Comparison of ENCODE assay signal across 8 cellular contexts in genomic region chr19:13154911-13155471, GRCh38. TPM values are rescaled to one million over a fixed set of nuclear protein-coding genes. Genes with fewer than 3 reads are reported as not detected.
DNase-seq lines count a peak whose midpoint lies in the region; ATAC-seq, FAIRE-seq and TF ChIP-seq lines count a peak whose summit lies in the region.

No MANE protein-coding gene starts in this region.

- WGBS in pancreas, 2 donors: 2 to 3% methylated on average over 24 of the region's 24 CpGs

- H4K20me1 ChIP-seq in BLaER1 (peaks cover 26% of the 10 kb centered on the region), HCT116 (ENCODE audit: insufficient read depth) (peaks cover 12% of the 10 kb centered on the region; the same call in 1 of the 2 replicates)

- ATAC-seq in HCT116: peak; percentile 9
- peak; percentile 25 to 43 (median 31) for ATAC-seq in pancreas
- ATAC-seq in GM21423 (IDR thresholded peaks at IDR 0.05; ENCODE audit: unreplicated experiment): no peak

- BruUV-seq in HCT116 (replicated peaks; lab: Mats Ljungman, UMichigan): no TSS peak

- peak; percentile 91 for TF ChIP-seq POLR2A in HCT116 (IDR thresholded peaks at IDR 0.05; ENCODE audit: borderline replicate concordance, extremely low read depth, insufficient read depth, insufficient read length)
- no peak for TF ChIP-seq POLR2A in uterus (IDR thresholded peaks at IDR 0.05)

- TF ChIP-seq CTCF in HCT116 (IDR thresholded peaks at IDR 0.05 in 2 of 3, conservative IDR thresholded peaks at IDR 0.05 in 1 of 3; ENCODE audit: borderline replicate concordance in 1 of 3, insufficient read depth in 1 of 3, low read depth in 2 of 3, low read length in 2 of 3) (peak in 2 of 3 experiments; percentile 26 to 36; a peak in 4 of 6 replicates), pancreas (IDR thresholded peaks at IDR 0.05) (no peak), uterus (IDR thresholded peaks at IDR 0.05) (no peak)

- POLR2A ChIA-PET in HCT116 (lab: Charles Lee): interaction anchor here (0.8 to 4.6 kb wide), 14 partner anchors 9 to 190 kb away, joined by 3 to 63 read pairs (median 4); partner anchors contain the start of gene NACC1

- H2AFZ ChIP-seq in HCT116 (ENCODE audit: low read depth, low read length, poor library complexity, severe bottlenecking): no peak overlapping the region

- peak overlapping the region; percentile 97 for H3K4me2 ChIP-seq in BLaER1
- peak overlapping the region; percentile 100 for H3K4me2 ChIP-seq in HCT116 (ENCODE audit: low read length)

- H3K9ac ChIP-seq in BLaER1 (peak overlapping the region; percentile 95), HCT116 (ENCODE audit: low read length) (peak overlapping the region; percentile 96)

- H3K9me3 ChIP-seq in BLaER1 (no peaks in the 10 kb centered on the region), HCT116 (ENCODE audit: control insufficient read depth in 1 of 2, insufficient read depth in 1 of 2, low read depth in 1 of 2, low read length in 2 of 2) (no peaks in the 10 kb centered on the region), pancreas (no peaks in the 10 kb centered on the region), uterus (no peaks in the 10 kb centered on the region)

- TF ChIP-seq RAD21 in HCT116 (IDR thresholded peaks at IDR 0.05; ENCODE audit: low read depth): no peak

- H3K36me3 ChIP-seq in BLaER1 (peaks cover 10% of the 10 kb centered on the region; the same call in 1 of the 2 replicates), HCT116 (ENCODE audit: control insufficient read depth in 1 of 2, insufficient read depth in 2 of 2, low read length in 2 of 2) (peaks cover 0 to 12% of the 10 kb centered on the region in 2 experiments; a peak in 2 of 4 replicates), pancreas (no peaks in the 10 kb centered on the region), uterus (no peaks in the 10 kb centered on the region)

- RAD21 ChIA-PET in HCT116 (lab: Charles Lee; ENCODE audit: low non-redundant PET in 1 of 2, low total read pairs in 2 of 2, uncharacterized antibody in 2 of 2, unreplicated experiment in 2 of 2): interaction anchor here in 1 of 2 experiments (1.1 kb wide), 1 partner anchor 107 kb away, joined by 3 read pairs; no protein-coding TSS in a partner anchor

- H3K4me1 ChIP-seq in BLaER1 (peaks cover 47% of the 10 kb centered on the region), HCT116 (ENCODE audit: control insufficient read depth in 1 of 2, insufficient read depth in 2 of 2, low read length in 2 of 2) (peaks cover 26 to 60% of the 10 kb centered on the region in 2 experiments), pancreas (peaks cover 4 to 21% (median 10%) of the 10 kb centered on the region in 3 donors), uterus (peaks cover 0 to 7% of the 10 kb centered on the region in 2 donors)

- H3K27ac ChIP-seq in BLaER1 (peak overlapping the region; percentile 98), HCT116 (ENCODE audit: low read depth, low read length) (peak overlapping the region; percentile 99), pancreas (peak overlapping the region; percentile 92 to 100 (median 99)), uterus (peak overlapping the region; percentile 94 to 98)

- intact Hi-C loops in HCT116 (cut with micrococcal nuclease) (loop anchor here (1.0 to 5.0 kb wide), 4 partner anchors 36 to 692 kb away; no protein-coding TSS in a partner anchor), pancreas (cut with DNase I) (no loop called here), uterus (cut with DNase I; ENCODE audit: low total_unique reads) (no loop called here)

- H3K4me3 ChIP-seq in BLaER1 (peak overlapping the region; percentile 100), HCT116 (replicated peaks in 1 of 2; ENCODE audit: low read depth in 1 of 2, low read length in 2 of 2) (peak overlapping the region; percentile 81 to 94), pancreas (peak overlapping the region; percentile 20 to 100 (median 96)), uterus (peak overlapping the region; percentile 79 to 81)

- H3K9me2 ChIP-seq in HCT116 (ENCODE audit: insufficient read depth): no peaks in the 10 kb centered on the region

- H3K79me2 ChIP-seq in HCT116 (ENCODE audit: insufficient read depth, low read length): peaks cover 35% of the 10 kb centered on the region

- DNase-seq in HCT116 (ENCODE audit: low read depth, low spot score) (peak; percentile 91), RPMI7951 (ENCODE audit: low read depth) (peak; percentile 60), activated gamma-delta T cell treated with Interleukin-2 at 50 U/mL for 16 hours (peak; percentile 78), foreskin melanocyte (peak; percentile 38), pancreas (peak; percentile 94 to 97 (median 96)), uterus (peak; percentile 70 to 74)

- H3K27me3 ChIP-seq in BLaER1 (no peaks in the 10 kb centered on the region), HCT116 (ENCODE audit: insufficient read depth, low read length) (no peaks in the 10 kb centered on the region), pancreas (no peaks in the 10 kb centered on the region), uterus (no peaks in the 10 kb centered on the region)

- no peak for FAIRE-seq in pancreas (lab: Jason Lieb, UNC)

- CTCF ChIA-PET in HCT116 (lab: Charles Lee): interaction anchor here (1.0 to 1.7 kb wide), 6 partner anchors 15 to 108 kb away, joined by 3 to 5 read pairs (median 4); no protein-coding TSS in a partner anchor

TF ChIP-seq in HCT116, 20 proteins besides CTCF, POLR2A, EP300 and RAD21 (continues in another document):
- TF ChIP-seq EGR1 (IDR thresholded peaks at IDR 0.05; ENCODE audit: low read depth) (no peak), SP1 (IDR thresholded peaks at IDR 0.05; ENCODE audit: low read depth) (no peak), EZH2 (IDR thresholded peaks at IDR 0.05) (no peak), ZNF274 (IDR thresholded peaks at IDR 0.05; ENCODE audit: low read depth, low read length) (no peak), JUND (IDR thresholded peaks at IDR 0.05) (no peak), YY1 (IDR thresholded peaks at IDR 0.05; ENCODE audit: extremely low read depth, insufficient replicate concordance, low read depth, low read length) (peak; percentile 18), ZBTB33 (IDR thresholded peaks at IDR 0.05; ENCODE audit: extremely low read depth, insufficient replicate concordance, low read length) (no peak), POLR2AphosphoS5 (IDR thresholded peaks at IDR 0.05; ENCODE audit: low read depth, low read length) (peak; percentile 80)

RNA-seq across cellular contexts. Expression of gene IER2, which starts 4.8 kb away (rescaled TPM):
- total RNA-seq in HCT116 (2021; ENCODE audit: unreplicated experiment) (247 TPM), pancreas (10 to 100 TPM; 32.4 to 59.2 (median 37.7) TPM), uterus (100 to 1,000 TPM in 1 of 4 donors, 10 to 100 TPM in 3; 15.1 to 108 (median 66.7) TPM)
- 284 and 315 TPM in 2 replicates for polyA plus RNA-seq in HCT116 (2012)
- 15.3 and 18.5 TPM in 2 replicates for total RNA-seq in RPMI7951 (2014; rRNA removed; shearing (Covaris generic))
- polyA plus RNA-seq in pancreas: 100 to 1,000 TPM in 1 of 2 donors, 10 to 100 TPM in 1; 80.7 to 179 TPM

RNA-seq across cellular contexts. Expression of gene STX10, which starts 4.8 kb away (rescaled TPM):
- 149 TPM for total RNA-seq in HCT116 (2021; ENCODE audit: unreplicated experiment)
- 202 and 225 TPM in 2 replicates for polyA plus RNA-seq in HCT116 (2012)
- total RNA-seq in RPMI7951 (2014; rRNA removed; shearing (Covaris generic)): 136 and 162 TPM in 2 replicates
- 10 to 100 TPM; 14.0 to 24.6 (median 17.0) TPM for total RNA-seq in pancreas
- polyA plus RNA-seq in pancreas: 10 to 100 TPM; 61.4 to 73.5 TPM
- 10 to 100 TPM; 42.2 to 72.1 (median 44.8) TPM for total RNA-seq in uterus

RNA-seq across cellular contexts. Expression of gene NACC1, which starts 36.9 kb away (rescaled TPM):
- total RNA-seq in HCT116 (2021; ENCODE audit: unreplicated experiment) (181 TPM), pancreas (10 to 100 TPM in 5 of 6 donors, 1 to 10 TPM in 1; 9.8 to 25.3 (median 14.1) TPM), uterus (10 to 100 TPM; 13.4 to 28.1 (median 15.8) TPM)
- 101 and 119 TPM in 2 replicates for polyA plus RNA-seq in HCT116 (2012)
- 27.9 and 28.0 TPM in 2 replicates for total RNA-seq in RPMI7951 (2014; rRNA removed; shearing (Covaris generic))
- 10 to 100 TPM in 1 of 2 donors, 1 to 10 TPM in 1; 7.0 to 19.8 TPM for polyA plus RNA-seq in pancreas

RNA-seq across cellular contexts. Expression of gene TRMT1, which starts 38.5 kb away (rescaled TPM):
- total RNA-seq in HCT116 (2021; ENCODE audit: unreplicated experiment) (84.4 TPM), pancreas (10 to 100 TPM; 12.7 to 29.2 (median 19.1) TPM), uterus (10 to 100 TPM; 23.2 to 99.4 (median 33.6) TPM)
- 69.3 and 80.8 TPM in 2 replicates for polyA plus RNA-seq in HCT116 (2012)
- total RNA-seq in RPMI7951 (2014; rRNA removed; shearing (Covaris generic)): 39.7 and 46.4 TPM in 2 replicates
- polyA plus RNA-seq in pancreas: 100 to 1,000 TPM in 1 of 2 donors, 10 to 100 TPM in 1; 85.5 to 108 TPM

RNA-seq across cellular contexts. Expression of gene LYL1, which starts 52.3 kb away (rescaled TPM):
- total RNA-seq in HCT116 (2021; ENCODE audit: unreplicated experiment) (2.6 TPM), pancreas (1 to 10 TPM in 4 of 6 donors, under 1 TPM in 2; 0.51 to 5.5 (median 1.7) TPM), uterus (10 to 100 TPM in 3 of 4 donors, 1 to 10 TPM in 1; 2.6 to 15.5 (median 11.1) TPM)
- 1.3 and 1.8 TPM in 2 replicates for polyA plus RNA-seq in HCT116 (2012)
- total RNA-seq in RPMI7951 (2014; rRNA removed; shearing (Covaris generic)): 4.1 and 6.0 TPM in 2 replicates
- polyA plus RNA-seq in pancreas: 1 to 10 TPM; 2.6 to 3.6 TPM

Comparison
In these comparisons a context has a peak if more than half of its experiments do, and no peak if none do; other contexts are left out.
1. DNase-seq: peak in every context shown above with its lines; median percentile 96 in pancreas; 91 in HCT116; 78 in activated gamma-delta T cell treated with Interleukin-2 at 50 U/mL for 16 hours; 72 in uterus; 60 in RPMI7951; 38 in foreskin melanocyte.
2. CTCF ChIP-seq: peak in HCT116 (2 of 3); none in pancreas (0 of 4) and uterus (0 of 4).
3. Peak in every context shown above with its lines, with median percentiles within 50 percentile points of each other: H3K27ac ChIP-seq and H3K4me3 ChIP-seq.